24 cellular contexts compared by ENCODE assay signal in genomic region chrX:2430265-2430825, GRCh38.
DNase-seq lines count a peak whose midpoint lies in the region; ATAC-seq and TF ChIP-seq lines count a peak whose summit lies in the region.
"Had no signal": no experiment of that assay in that cellular context is flagged by ENCODE, and none has a peak within 500 bp of the region (broad histone marks: within the 10 kb centered on the region; RNA-seq: fewer than 3 reads in every experiment).

No MANE protein-coding gene starts in this region.

- peaks cover 5% of the 10 kb centered on the region for H3K36me3 ChIP-seq in right atrium auricular region
- no peaks in the 10 kb centered on the region for H3K36me3 ChIP-seq in PC-3 (ENCODE audit: low read depth, low read length)
- H3K36me3 ChIP-seq in left lung = peaks cover 0 to 16% of the 10 kb centered on the region in 2 donors
- H3K36me3 ChIP-seq: thyroid gland had no signal

- H3K9ac ChIP-seq in PC-3 (ENCODE audit: low read length) = no peak overlapping the region
- H3K9ac ChIP-seq: SK-N-SH had no signal

- no peak overlapping the region for H2AFZ ChIP-seq in PC-3 (ENCODE audit: low read length)

- DNase-seq in cardiac septum (ENCODE audit: low spot score) = peak; percentile 87
- DNase-seq in right atrium auricular region (ENCODE audit: low spot score) = no peak
- DNase-seq in PC-3 = peak; percentile 21
- peak; percentile 58 to 86 for DNase-seq in left lung
- no peak for DNase-seq in stimulated activated naive B cell treated with anti-CD40 and anti-IgM and Interleukin-4, amounts not matched to agents 10 μg/mL and 1 μg/mL and 100 μg/mL, for 72 hours
- DNase-seq: activated CD4-positive, alpha-beta memory T cell treated with anti-CD3 and anti-CD28 coated beads, Interleukin-2, amount 10 ng/mL, durations not matched to agents 7 days and 5 days; activated CD8-positive, alpha-beta memory T cell treated with anti-CD3 and anti-CD28 coated beads, Interleukin-2, amount 50 U/mL, for 4 hours; activated naive CD4-positive, alpha-beta T cell treated with Interleukin-2 at 50 U/mL for 16 hours; CD8-positive, alpha-beta T cell; heart right ventricle; Kasumi-1; kidney; MV-4-11; NCI-H146; SK-N-SH; stimulated activated CD4-positive, alpha-beta T cell treated with anti-CD3 and anti-CD28 coated beads, Interleukin-12 subunit alpha, Interleukin-12 subunit beta, amount 100 ng/mL, for 4 hours; stimulated activated CD4-positive, alpha-beta T cell treated with anti-CD3 and anti-CD28 coated beads, Interleukin-4, amount 100 ng/mL, for 1 hour; thyroid gland had no signal

- H3K27ac ChIP-seq in right atrium auricular region = no peak overlapping the region
- no peak overlapping the region for H3K27ac ChIP-seq in PC-3 (ENCODE audit: low read length)
- H3K27ac ChIP-seq in left lung = peak overlapping the region in 1 of 2 donors; percentile 75
- H3K27ac ChIP-seq: heart right ventricle, thyroid gland had no signal

- H4K20me1 ChIP-seq in PC-3 (ENCODE audit: low read length) = no peaks in the 10 kb centered on the region

- H3K27ac Mint-ChIP-seq in stimulated activated naive B cell treated with anti-CD40 and anti-IgM and Interleukin-4, amounts not matched to agents 10 μg/mL and 1 μg/mL and 100 μg/mL, for 72 hours = peak overlapping the region; percentile 2
- H3K27ac Mint-ChIP-seq: activated CD4-positive, alpha-beta memory T cell treated with anti-CD3 and anti-CD28 coated beads, Interleukin-2, amount 10 ng/mL, durations not matched to agents 7 days and 5 days; CD8-positive, alpha-beta T cell; dendritic cell treated with granulocyte-macrophage colony-stimulating factor and Interleukin-4, amounts not matched to agents 40 ng/mL and 50 ng/mL, for 4 days had no signal

- H3K27me3 Mint-ChIP-seq in stimulated activated naive B cell treated with anti-CD40 and anti-IgM and Interleukin-4, amounts not matched to agents 10 μg/mL and 1 μg/mL and 100 μg/mL, for 72 hours = no peaks in the 10 kb centered on the region
- H3K27me3 Mint-ChIP-seq: activated CD4-positive, alpha-beta memory T cell treated with anti-CD3 and anti-CD28 coated beads, Interleukin-2, amount 10 ng/mL, durations not matched to agents 7 days and 5 days; dendritic cell treated with granulocyte-macrophage colony-stimulating factor and Interleukin-4, amounts not matched to agents 40 ng/mL and 50 ng/mL, for 4 days had no signal

- POLR2A ChIA-PET in PC-3 (lab: Charles Lee; ENCODE audit: unreplicated experiment) = no interaction called here

- no peak overlapping the region for H3K4me3 Mint-ChIP-seq in stimulated activated naive B cell treated with anti-CD40 and anti-IgM and Interleukin-4, amounts not matched to agents 10 μg/mL and 1 μg/mL and 100 μg/mL, for 72 hours
- H3K4me3 Mint-ChIP-seq: activated CD4-positive, alpha-beta memory T cell treated with anti-CD3 and anti-CD28 coated beads, Interleukin-2, amount 10 ng/mL, durations not matched to agents 7 days and 5 days; CD8-positive, alpha-beta T cell; dendritic cell treated with granulocyte-macrophage colony-stimulating factor and Interleukin-4, amounts not matched to agents 40 ng/mL and 50 ng/mL, for 4 days; neural crest cell had no signal

- intact Hi-C loops in cardiac septum (cut with DNase I) (no loop called here), PC-3 (cut with micrococcal nuclease) (no loop called here), left lung (cut with DNase I) (no loop called here)

- H3K9me3 Mint-ChIP-seq in stimulated activated naive B cell treated with anti-CD40 and anti-IgM and Interleukin-4, amounts not matched to agents 10 μg/mL and 1 μg/mL and 100 μg/mL, for 72 hours = peaks cover 0 to 9% of the 10 kb centered on the region in 2 donors

- TF ChIP-seq CTCF in right atrium auricular region (IDR thresholded peaks at IDR 0.05) (no peak), PC-3 (conservative IDR thresholded peaks at IDR 0.05; ENCODE audit: low read depth, low read length) (no peak), left lung (IDR thresholded peaks at IDR 0.05) (no peak)

- H3K79me2 ChIP-seq in PC-3 (ENCODE audit: low read length) = no peaks in the 10 kb centered on the region

- H3K4me1 Mint-ChIP-seq in stimulated activated naive B cell treated with anti-CD40 and anti-IgM and Interleukin-4, amounts not matched to agents 10 μg/mL and 1 μg/mL and 100 μg/mL, for 72 hours = peaks cover 40 to 64% of the 10 kb centered on the region in 2 donors
- H3K4me1 Mint-ChIP-seq: activated CD4-positive, alpha-beta memory T cell treated with anti-CD3 and anti-CD28 coated beads, Interleukin-2, amount 10 ng/mL, durations not matched to agents 7 days and 5 days had no signal

- BruUV-seq in PC-3 (replicated peaks; lab: Mats Ljungman, UMichigan) = no TSS peak

- CTCF ChIA-PET in PC-3 (lab: Charles Lee) = no interaction called here

- H3K27me3 ChIP-seq in right atrium auricular region = no peaks in the 10 kb centered on the region
- H3K27me3 ChIP-seq in PC-3 (ENCODE audit: low read length) = no peaks in the 10 kb centered on the region
- no peaks in the 10 kb centered on the region for H3K27me3 ChIP-seq in left lung
- H3K27me3 ChIP-seq: heart right ventricle, thyroid gland had no signal

- no peaks in the 10 kb centered on the region for H3K9me2 ChIP-seq in PC-3 (replicated peaks; ENCODE audit: low read length)
- H3K9me2 ChIP-seq: SK-N-SH had no signal

- ATAC-seq in PC-3 = no peak
- no peak for ATAC-seq in left lung
- no peak for ATAC-seq in stimulated activated naive B cell treated with anti-CD40 and anti-IgM and Interleukin-4, amounts not matched to agents 10 μg/mL and 1 μg/mL and 100 μg/mL, for 72 hours (replicated peaks)
- no peak for ATAC-seq in HG03565 (IDR thresholded peaks at IDR 0.05; ENCODE audit: unreplicated experiment)
- ATAC-seq in HG02885 (IDR thresholded peaks at IDR 0.05; ENCODE audit: poor library complexity, unreplicated experiment) = no peak
- ATAC-seq in GM21786 (IDR thresholded peaks at IDR 0.05; ENCODE audit: unreplicated experiment) = no peak
- ATAC-seq: activated CD4-positive, CD25-positive, alpha-beta regulatory T cell treated with anti-CD3 and anti-CD28 coated beads, Interleukin-2, amount 50 U/mL, for 24 hours; CD8-positive, alpha-beta T cell had no signal

- H3K4me1 ChIP-seq in right atrium auricular region = no peaks in the 10 kb centered on the region
- H3K4me1 ChIP-seq in PC-3 (ENCODE audit: insufficient read depth, low read length) = no peaks in the 10 kb centered on the region
- peaks cover 0 to 10% of the 10 kb centered on the region in 2 donors for H3K4me1 ChIP-seq in left lung
- H3K4me1 ChIP-seq: thyroid gland had no signal

- H3K9me3 ChIP-seq in right atrium auricular region = no peaks in the 10 kb centered on the region
- H3K9me3 ChIP-seq in PC-3 (ENCODE audit: low read length) = no peaks in the 10 kb centered on the region
- peaks cover 0 to 2% of the 10 kb centered on the region in 2 donors for H3K9me3 ChIP-seq in left lung
- H3K9me3 ChIP-seq: SK-N-SH, thyroid gland had no signal

- H3K4me2 ChIP-seq in PC-3 (ENCODE audit: low read length) = no peak overlapping the region
- H3K4me2 ChIP-seq: SK-N-SH had no signal

- peaks cover 49 to 70% of the 10 kb centered on the region in 2 donors for H3K36me3 Mint-ChIP-seq in stimulated activated naive B cell treated with anti-CD40 and anti-IgM and Interleukin-4, amounts not matched to agents 10 μg/mL and 1 μg/mL and 100 μg/mL, for 72 hours

- no peak overlapping the region for H3K4me3 ChIP-seq in right atrium auricular region
- H3K4me3 ChIP-seq in PC-3 (ENCODE audit: low read length) = no peak overlapping the region
- H3K4me3 ChIP-seq in left lung = no peak overlapping the region
- H3K4me3 ChIP-seq: heart right ventricle, thyroid gland had no signal

- no peaks in the 10 kb centered on the region for H3F3A ChIP-seq in PC-3 (ENCODE audit: low read length, unreplicated experiment)

Comparison
In these comparisons a context has a peak if more than half of its experiments do, and no peak if none do; other contexts are left out.
1. DNase-seq: peak in cardiac septum (single experiment), PC-3 (single experiment) and left lung (2 of 2); none in right atrium auricular region (single experiment) and stimulated activated naive B cell treated with anti-CD40 and anti-IgM and Interleukin-4, amounts not matched to agents 10 μg/mL and 1 μg/mL and 100 μg/mL, for 72 hours (single experiment).